ENCODE assay signal across 8 cellular contexts in genomic region chr2:135742307-135742838, GRCh38. TPM values are rescaled to one million over a fixed set of nuclear protein-coding genes. Genes with fewer than 3 reads are reported as not detected.
DNase-seq lines count a peak whose midpoint lies in the region; ATAC-seq and TF ChIP-seq lines count a peak whose summit lies in the region.

No MANE protein-coding gene starts in this region.

- H3K27ac Mint-ChIP-seq in activated naive CD4-positive, alpha-beta T cell treated with anti-CD3 and anti-CD28 coated beads for 36 hours: peak overlapping the region; percentile 99
- peak overlapping the region; percentile 99 for H3K27ac Mint-ChIP-seq in osteocyte (ENCODE audit: unreplicated experiment)

- peak overlapping the region; percentile 90 for H3K4me3 ChIP-seq in NT2/D1 (ENCODE audit: insufficient read length, low read depth)

- H3K9ac ChIP-seq in NT2/D1 (ENCODE audit: insufficient read length, low read depth): peak overlapping the region; percentile 97

- no peaks in the 10 kb centered on the region for H3K4me1 ChIP-seq in NT2/D1 (ENCODE audit: insufficient read depth, insufficient read length)

- H3K4me1 Mint-ChIP-seq in activated naive CD4-positive, alpha-beta T cell treated with anti-CD3 and anti-CD28 coated beads for 36 hours (ENCODE audit: low read depth): peaks cover 33% of the 10 kb centered on the region
- H3K4me1 Mint-ChIP-seq in osteocyte (ENCODE audit: unreplicated experiment): peaks cover 34% of the 10 kb centered on the region

- TF ChIP-seq CTCF in osteocyte (IDR thresholded peaks at IDR 0.05): no peak

- no peaks in the 10 kb centered on the region for H3K27me3 Mint-ChIP-seq in activated naive CD4-positive, alpha-beta T cell treated with anti-CD3 and anti-CD28 coated beads for 36 hours (ENCODE audit: low read depth)
- no peaks in the 10 kb centered on the region for H3K27me3 Mint-ChIP-seq in osteocyte (ENCODE audit: unreplicated experiment)

- DNase-seq in COR-L47 (lab: John Stamatoyannopoulos, UW) (peak; percentile 35), GM19240 (ENCODE audit: insufficient read length, low spot score) (peak; percentile 19), NT2/D1 (ENCODE audit: low read depth, low spot score) (peak; percentile 9), glomerular visceral epithelial cell (ENCODE audit: extremely low spot score) (peak; percentile 54), osteocyte (ENCODE audit: extremely low spot score, unreplicated experiment) (peak; percentile 86), NK-92 (lab: John Stamatoyannopoulos, UW; ENCODE audit: unreplicated experiment) (no peak)
- peak; percentile 56 for DNase-seq in activated naive CD4-positive, alpha-beta T cell treated with anti-CD3 and anti-CD28 coated beads for 36 hours

- peaks cover 16% of the 10 kb centered on the region for H3K36me3 ChIP-seq in NT2/D1 (ENCODE audit: insufficient read depth, insufficient read length, low read length)

- H3K36me3 Mint-ChIP-seq in activated naive CD4-positive, alpha-beta T cell treated with anti-CD3 and anti-CD28 coated beads for 36 hours (ENCODE audit: low read depth): peaks cover 16% of the 10 kb centered on the region
- H3K36me3 Mint-ChIP-seq in osteocyte (ENCODE audit: unreplicated experiment): peaks cover 12% of the 10 kb centered on the region

- peak overlapping the region; percentile 98 for H3K4me3 Mint-ChIP-seq in activated naive CD4-positive, alpha-beta T cell treated with anti-CD3 and anti-CD28 coated beads for 36 hours
- H3K4me3 Mint-ChIP-seq in osteocyte (ENCODE audit: unreplicated experiment): peak overlapping the region; percentile 89

- CTCF ChIA-PET in activated naive CD4-positive, alpha-beta T cell treated with anti-CD3 and anti-CD28 coated beads for 36 hours (lab: Charles Lee): interaction anchor here (0.6 to 3.8 kb wide), 5 partner anchors 32 to 616 kb away, joined by 3 to 11 read pairs (median 4); no protein-coding TSS in a partner anchor

- ATAC-seq in HG03378 (IDR thresholded peaks at IDR 0.05; ENCODE audit: unreplicated experiment): peak; percentile 8

- no peaks in the 10 kb centered on the region for H3K27me3 ChIP-seq in NT2/D1 (ENCODE audit: insufficient read depth, insufficient read length)

- no peaks in the 10 kb centered on the region for H3K9me3 ChIP-seq in NT2/D1 (ENCODE audit: insufficient read depth, low read length)

- H3K9me3 Mint-ChIP-seq in activated naive CD4-positive, alpha-beta T cell treated with anti-CD3 and anti-CD28 coated beads for 36 hours: no peaks in the 10 kb centered on the region
- H3K9me3 Mint-ChIP-seq in osteocyte (ENCODE audit: unreplicated experiment): no peaks in the 10 kb centered on the region

- intact Hi-C loops in activated naive CD4-positive, alpha-beta T cell treated with anti-CD3 and anti-CD28 coated beads for 36 hours (cut with micrococcal nuclease): loop anchor here (2.0 to 5.0 kb wide), 4 partner anchors 18 to 585 kb away; partner anchors contain the start of gene DARS1

RNA-seq across cellular contexts. Expression of gene UBXN4, which starts 0.7 kb away (rescaled TPM):
- total RNA-seq in activated naive CD4-positive, alpha-beta T cell treated with anti-CD3 and anti-CD28 coated beads for 36 hours: 100 to 1,000 TPM; 100 to 105 TPM
- total RNA-seq in osteocyte: 109 and 118 TPM in 2 replicates
